In the genomic region with DNA sequence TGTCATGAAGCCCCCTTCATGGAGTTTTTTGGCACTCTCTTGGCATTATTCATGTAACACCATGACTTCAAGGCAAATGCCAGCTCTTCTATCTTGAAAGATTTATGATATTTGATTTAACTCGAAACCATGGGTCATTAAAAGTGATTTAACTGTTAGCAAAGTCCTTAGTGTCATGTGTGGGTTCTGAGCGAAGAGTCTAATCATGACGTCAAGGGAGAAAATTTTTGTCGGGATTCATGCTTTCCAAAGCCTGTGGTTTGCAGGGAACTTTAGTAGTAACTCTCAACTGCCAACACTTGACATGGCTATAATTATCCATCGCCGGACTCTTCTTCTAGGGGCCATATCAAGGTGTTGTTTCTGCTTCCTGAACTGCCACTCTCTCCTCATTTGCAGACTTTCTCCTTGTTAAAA, we compare ENCODE assay signal across 1 cellular context.
TF ChIP-seq lines count a peak whose summit lies in the region.

No MANE protein-coding gene starts in this region.

TF ChIP-seq in HEK293, 187 proteins besides CTCF, POLR2A, EP300 and RAD21 (continued from another document and continues in another):
- TF ChIP-seq, protein P1, sequence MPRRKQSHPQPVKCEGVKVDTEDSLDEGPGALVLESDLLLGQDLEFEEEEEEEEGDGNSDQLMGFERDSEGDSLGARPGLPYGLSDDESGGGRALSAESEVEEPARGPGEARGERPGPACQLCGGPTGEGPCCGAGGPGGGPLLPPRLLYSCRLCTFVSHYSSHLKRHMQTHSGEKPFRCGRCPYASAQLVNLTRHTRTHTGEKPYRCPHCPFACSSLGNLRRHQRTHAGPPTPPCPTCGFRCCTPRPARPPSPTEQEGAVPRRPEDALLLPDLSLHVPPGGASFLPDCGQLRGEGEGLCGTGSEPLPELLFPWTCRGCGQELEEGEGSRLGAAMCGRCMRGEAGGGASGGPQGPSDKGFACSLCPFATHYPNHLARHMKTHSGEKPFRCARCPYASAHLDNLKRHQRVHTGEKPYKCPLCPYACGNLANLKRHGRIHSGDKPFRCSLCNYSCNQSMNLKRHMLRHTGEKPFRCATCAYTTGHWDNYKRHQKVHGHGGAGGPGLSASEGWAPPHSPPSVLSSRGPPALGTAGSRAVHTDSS (tag by site-specific recombination; IDR thresholded peaks at IDR 0.05), result peak; percentile 28; the same call in 1 of the 2 replicates
- TF ChIP-seq PRDM1 (tag by site-specific recombination; IDR thresholded peaks at IDR 0.05) (peak; percentile 74), ZNF777 (tag by site-specific recombination; IDR thresholded peaks at IDR 0.05; ENCODE audit: borderline replicate concordance) (no peak), ZNF560 (tag by site-specific recombination; IDR thresholded peaks at IDR 0.05; ENCODE audit: borderline replicate concordance) (no peak), GFI1B (tag by site-specific recombination; IDR thresholded peaks at IDR 0.05) (peak; percentile 95), SETDB1 (IDR thresholded peaks at IDR 0.05; ENCODE audit: insufficient read length, low read length) (no peak), ZNF248 (tag by site-specific recombination; IDR thresholded peaks at IDR 0.05) (no peak), ZNF274 (IDR thresholded peaks at IDR 0.05; ENCODE audit: low read length) (no peak), ZNF274 (tag by site-specific recombination; IDR thresholded peaks at IDR 0.05; ENCODE audit: borderline replicate concordance) (no peak), ZBTB8A (tag by site-specific recombination; IDR thresholded peaks at IDR 0.05) (peak; percentile 39), ZBTB1 (tag by site-specific recombination; IDR thresholded peaks at IDR 0.05) (no peak), ZNF621 (tag by site-specific recombination; IDR thresholded peaks at IDR 0.05) (no peak), ZBTB20 (tag by site-specific recombination; IDR thresholded peaks at IDR 0.05) (no peak), ZNF48 (tag by site-specific recombination; IDR thresholded peaks at IDR 0.05) (no peak), ZNF114 (tag by site-specific recombination; IDR thresholded peaks at IDR 0.05) (no peak), ZNF146 (tag by site-specific recombination; IDR thresholded peaks at IDR 0.05) (no peak), ZNF157 (tag by site-specific recombination; IDR thresholded peaks at IDR 0.05) (no peak), ZNF350 (tag by site-specific recombination; IDR thresholded peaks at IDR 0.05) (no peak), ZNF16 (tag by site-specific recombination; IDR thresholded peaks at IDR 0.05; ENCODE audit: low read depth) (no peak), ZNF202 (tag by site-specific recombination; IDR thresholded peaks at IDR 0.05; ENCODE audit: borderline replicate concordance) (no peak), ZNF239 (tag by site-specific recombination; IDR thresholded peaks at IDR 0.05) (no peak), ZNF501 (tag by site-specific recombination; IDR thresholded peaks at IDR 0.05) (peak; percentile 68; the same call in 1 of the 2 replicates), IKZF3 (tag by site-specific recombination; IDR thresholded peaks at IDR 0.05) (peak; percentile 92), ZIC2 (tag by site-specific recombination; IDR thresholded peaks at IDR 0.05) (no peak), ZBTB21 (tag by site-specific recombination; IDR thresholded peaks at IDR 0.05) (peak; percentile 91), ZNF133 (tag by site-specific recombination; IDR thresholded peaks at IDR 0.05) (no peak), TCF7L2 (IDR thresholded peaks at IDR 0.05; ENCODE audit: borderline replicate concordance, low read depth, low read length) (no peak; the same call in 1 of the 2 replicates), ZNF155 (tag by site-specific recombination; IDR thresholded peaks at IDR 0.05) (no peak), ZNF324 (tag by site-specific recombination; IDR thresholded peaks at IDR 0.05) (0 out of 2 replicates have a peak, but pooled peaks have one; percentile 35), ZNF394 (tag by site-specific recombination; IDR thresholded peaks at IDR 0.05; ENCODE audit: borderline replicate concordance) (peak; percentile 17; the same call in 1 of the 2 replicates), ZNF548 (tag by site-specific recombination; IDR thresholded peaks at IDR 0.05) (no peak), ZNF175 (tag by site-specific recombination; IDR thresholded peaks at IDR 0.05) (no peak), ZNF654 (tag by site-specific recombination; IDR thresholded peaks at IDR 0.05; ENCODE audit: low read depth) (no peak; the same call in 1 of the 2 replicates), KLF1 (tag by site-specific recombination; IDR thresholded peaks at IDR 0.05) (no peak), ZNF214 (tag by site-specific recombination; IDR thresholded peaks at IDR 0.05; ENCODE audit: borderline replicate concordance) (no peak), ZNF555 (tag by site-specific recombination; conservative IDR thresholded peaks at IDR 0.05) (no peak), SCRT2 (tag by site-specific recombination; IDR thresholded peaks at IDR 0.05) (no peak), ZNF785 (tag by site-specific recombination; IDR thresholded peaks at IDR 0.05) (no peak), ZNF426 (tag by site-specific recombination; IDR thresholded peaks at IDR 0.05) (no peak), ZNF132 (tag by site-specific recombination; IDR thresholded peaks at IDR 0.05; ENCODE audit: borderline replicate concordance) (no peak), ZNF112 (tag by site-specific recombination; IDR thresholded peaks at IDR 0.05) (no peak), ZNF549 (tag by site-specific recombination; IDR thresholded peaks at IDR 0.05) (no peak), ZNF629 (tag by site-specific recombination; IDR thresholded peaks at IDR 0.05) (peak; percentile 98)
- TF ChIP-seq, protein P2, sequence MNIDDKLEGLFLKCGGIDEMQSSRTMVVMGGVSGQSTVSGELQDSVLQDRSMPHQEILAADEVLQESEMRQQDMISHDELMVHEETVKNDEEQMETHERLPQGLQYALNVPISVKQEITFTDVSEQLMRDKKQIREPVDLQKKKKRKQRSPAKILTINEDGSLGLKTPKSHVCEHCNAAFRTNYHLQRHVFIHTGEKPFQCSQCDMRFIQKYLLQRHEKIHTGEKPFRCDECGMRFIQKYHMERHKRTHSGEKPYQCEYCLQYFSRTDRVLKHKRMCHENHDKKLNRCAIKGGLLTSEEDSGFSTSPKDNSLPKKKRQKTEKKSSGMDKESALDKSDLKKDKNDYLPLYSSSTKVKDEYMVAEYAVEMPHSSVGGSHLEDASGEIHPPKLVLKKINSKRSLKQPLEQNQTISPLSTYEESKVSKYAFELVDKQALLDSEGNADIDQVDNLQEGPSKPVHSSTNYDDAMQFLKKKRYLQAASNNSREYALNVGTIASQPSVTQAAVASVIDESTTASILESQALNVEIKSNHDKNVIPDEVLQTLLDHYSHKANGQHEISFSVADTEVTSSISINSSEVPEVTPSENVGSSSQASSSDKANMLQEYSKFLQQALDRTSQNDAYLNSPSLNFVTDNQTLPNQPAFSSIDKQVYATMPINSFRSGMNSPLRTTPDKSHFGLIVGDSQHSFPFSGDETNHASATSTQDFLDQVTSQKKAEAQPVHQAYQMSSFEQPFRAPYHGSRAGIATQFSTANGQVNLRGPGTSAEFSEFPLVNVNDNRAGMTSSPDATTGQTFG (tag by site-specific recombination; IDR thresholded peaks at IDR 0.05; ENCODE audit: borderline replicate concordance), result no peak
- TF ChIP-seq, protein P3, sequence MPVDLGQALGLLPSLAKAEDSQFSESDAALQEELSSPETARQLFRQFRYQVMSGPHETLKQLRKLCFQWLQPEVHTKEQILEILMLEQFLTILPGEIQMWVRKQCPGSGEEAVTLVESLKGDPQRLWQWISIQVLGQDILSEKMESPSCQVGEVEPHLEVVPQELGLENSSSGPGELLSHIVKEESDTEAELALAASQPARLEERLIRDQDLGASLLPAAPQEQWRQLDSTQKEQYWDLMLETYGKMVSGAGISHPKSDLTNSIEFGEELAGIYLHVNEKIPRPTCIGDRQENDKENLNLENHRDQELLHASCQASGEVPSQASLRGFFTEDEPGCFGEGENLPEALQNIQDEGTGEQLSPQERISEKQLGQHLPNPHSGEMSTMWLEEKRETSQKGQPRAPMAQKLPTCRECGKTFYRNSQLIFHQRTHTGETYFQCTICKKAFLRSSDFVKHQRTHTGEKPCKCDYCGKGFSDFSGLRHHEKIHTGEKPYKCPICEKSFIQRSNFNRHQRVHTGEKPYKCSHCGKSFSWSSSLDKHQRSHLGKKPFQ (tag by site-specific recombination; IDR thresholded peaks at IDR 0.05), result no peak
- TF ChIP-seq, protein P4, sequence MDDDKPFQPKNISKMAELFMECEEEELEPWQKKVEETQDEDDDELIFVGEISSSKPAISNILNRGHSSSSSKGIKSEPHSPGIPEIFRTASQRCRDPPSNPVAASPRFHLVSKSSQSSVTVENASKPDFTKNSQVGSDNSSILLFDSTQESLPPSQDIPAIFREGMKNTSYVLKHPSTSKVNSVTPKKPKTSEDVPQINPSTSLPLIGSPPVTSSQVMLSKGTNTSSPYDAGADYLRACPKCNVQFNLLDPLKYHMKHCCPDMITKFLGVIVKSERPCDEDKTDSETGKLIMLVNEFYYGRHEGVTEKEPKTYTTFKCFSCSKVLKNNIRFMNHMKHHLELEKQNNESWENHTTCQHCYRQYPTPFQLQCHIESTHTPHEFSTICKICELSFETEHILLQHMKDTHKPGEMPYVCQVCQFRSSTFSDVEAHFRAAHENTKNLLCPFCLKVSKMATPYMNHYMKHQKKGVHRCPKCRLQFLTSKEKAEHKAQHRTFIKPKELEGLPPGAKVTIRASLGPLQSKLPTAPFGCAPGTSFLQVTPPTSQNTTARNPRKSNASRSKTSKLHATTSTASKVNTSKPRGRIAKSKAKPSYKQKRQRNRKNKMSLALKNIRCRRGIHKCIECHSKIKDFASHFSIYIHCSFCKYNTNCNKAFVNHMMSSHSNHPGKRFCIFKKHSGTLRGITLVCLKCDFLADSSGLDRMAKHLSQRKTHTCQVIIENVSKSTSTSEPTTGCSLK (tag by site-specific recombination; IDR thresholded peaks at IDR 0.05), result no peak
- TF ChIP-seq, protein P5, sequence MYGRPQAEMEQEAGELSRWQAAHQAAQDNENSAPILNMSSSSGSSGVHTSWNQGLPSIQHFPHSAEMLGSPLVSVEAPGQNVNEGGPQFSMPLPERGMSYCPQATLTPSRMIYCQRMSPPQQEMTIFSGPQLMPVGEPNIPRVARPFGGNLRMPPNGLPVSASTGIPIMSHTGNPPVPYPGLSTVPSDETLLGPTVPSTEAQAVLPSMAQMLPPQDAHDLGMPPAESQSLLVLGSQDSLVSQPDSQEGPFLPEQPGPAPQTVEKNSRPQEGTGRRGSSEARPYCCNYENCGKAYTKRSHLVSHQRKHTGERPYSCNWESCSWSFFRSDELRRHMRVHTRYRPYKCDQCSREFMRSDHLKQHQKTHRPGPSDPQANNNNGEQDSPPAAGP (tag by site-specific recombination; IDR thresholded peaks at IDR 0.05), result no peak
- TF ChIP-seq, protein P6, sequence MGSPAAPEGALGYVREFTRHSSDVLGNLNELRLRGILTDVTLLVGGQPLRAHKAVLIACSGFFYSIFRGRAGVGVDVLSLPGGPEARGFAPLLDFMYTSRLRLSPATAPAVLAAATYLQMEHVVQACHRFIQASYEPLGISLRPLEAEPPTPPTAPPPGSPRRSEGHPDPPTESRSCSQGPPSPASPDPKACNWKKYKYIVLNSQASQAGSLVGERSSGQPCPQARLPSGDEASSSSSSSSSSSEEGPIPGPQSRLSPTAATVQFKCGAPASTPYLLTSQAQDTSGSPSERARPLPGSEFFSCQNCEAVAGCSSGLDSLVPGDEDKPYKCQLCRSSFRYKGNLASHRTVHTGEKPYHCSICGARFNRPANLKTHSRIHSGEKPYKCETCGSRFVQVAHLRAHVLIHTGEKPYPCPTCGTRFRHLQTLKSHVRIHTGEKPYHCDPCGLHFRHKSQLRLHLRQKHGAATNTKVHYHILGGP (tag by site-specific recombination; IDR thresholded peaks at IDR 0.05), result peak; percentile 59
- TF ChIP-seq, protein P7, sequence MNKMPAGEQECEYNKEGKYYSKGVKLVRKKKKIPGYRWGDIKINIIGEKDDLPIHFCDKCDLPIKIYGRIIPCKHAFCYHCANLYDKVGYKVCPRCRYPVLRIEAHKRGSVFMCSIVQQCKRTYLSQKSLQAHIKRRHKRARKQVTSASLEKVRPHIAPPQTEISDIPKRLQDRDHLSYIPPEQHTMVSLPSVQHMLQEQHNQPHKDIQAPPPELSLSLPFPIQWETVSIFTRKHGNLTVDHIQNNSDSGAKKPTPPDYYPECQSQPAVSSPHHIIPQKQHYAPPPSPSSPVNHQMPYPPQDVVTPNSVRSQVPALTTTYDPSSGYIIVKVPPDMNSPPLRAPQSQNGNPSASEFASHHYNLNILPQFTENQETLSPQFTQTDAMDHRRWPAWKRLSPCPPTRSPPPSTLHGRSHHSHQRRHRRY (tag by site-specific recombination; IDR thresholded peaks at IDR 0.05), result no peak
- TF ChIP-seq, protein P8, sequence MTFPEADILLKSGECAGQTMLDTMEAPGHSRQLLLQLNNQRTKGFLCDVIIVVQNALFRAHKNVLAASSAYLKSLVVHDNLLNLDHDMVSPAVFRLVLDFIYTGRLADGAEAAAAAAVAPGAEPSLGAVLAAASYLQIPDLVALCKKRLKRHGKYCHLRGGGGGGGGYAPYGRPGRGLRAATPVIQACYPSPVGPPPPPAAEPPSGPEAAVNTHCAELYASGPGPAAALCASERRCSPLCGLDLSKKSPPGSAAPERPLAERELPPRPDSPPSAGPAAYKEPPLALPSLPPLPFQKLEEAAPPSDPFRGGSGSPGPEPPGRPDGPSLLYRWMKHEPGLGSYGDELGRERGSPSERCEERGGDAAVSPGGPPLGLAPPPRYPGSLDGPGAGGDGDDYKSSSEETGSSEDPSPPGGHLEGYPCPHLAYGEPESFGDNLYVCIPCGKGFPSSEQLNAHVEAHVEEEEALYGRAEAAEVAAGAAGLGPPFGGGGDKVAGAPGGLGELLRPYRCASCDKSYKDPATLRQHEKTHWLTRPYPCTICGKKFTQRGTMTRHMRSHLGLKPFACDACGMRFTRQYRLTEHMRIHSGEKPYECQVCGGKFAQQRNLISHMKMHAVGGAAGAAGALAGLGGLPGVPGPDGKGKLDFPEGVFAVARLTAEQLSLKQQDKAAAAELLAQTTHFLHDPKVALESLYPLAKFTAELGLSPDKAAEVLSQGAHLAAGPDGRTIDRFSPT (tag by site-specific recombination; IDR thresholded peaks at IDR 0.05), result peak; percentile 65; the same call in 1 of the 2 replicates
- TF ChIP-seq, protein P9, sequence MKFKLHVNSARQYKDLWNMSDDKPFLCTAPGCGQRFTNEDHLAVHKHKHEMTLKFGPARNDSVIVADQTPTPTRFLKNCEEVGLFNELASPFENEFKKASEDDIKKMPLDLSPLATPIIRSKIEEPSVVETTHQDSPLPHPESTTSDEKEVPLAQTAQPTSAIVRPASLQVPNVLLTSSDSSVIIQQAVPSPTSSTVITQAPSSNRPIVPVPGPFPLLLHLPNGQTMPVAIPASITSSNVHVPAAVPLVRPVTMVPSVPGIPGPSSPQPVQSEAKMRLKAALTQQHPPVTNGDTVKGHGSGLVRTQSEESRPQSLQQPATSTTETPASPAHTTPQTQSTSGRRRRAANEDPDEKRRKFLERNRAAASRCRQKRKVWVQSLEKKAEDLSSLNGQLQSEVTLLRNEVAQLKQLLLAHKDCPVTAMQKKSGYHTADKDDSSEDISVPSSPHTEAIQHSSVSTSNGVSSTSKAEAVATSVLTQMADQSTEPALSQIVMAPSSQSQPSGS (tag by site-specific recombination; IDR thresholded peaks at IDR 0.05; ENCODE audit: low read depth), result peak; percentile 95
- TF ChIP-seq, protein P10, sequence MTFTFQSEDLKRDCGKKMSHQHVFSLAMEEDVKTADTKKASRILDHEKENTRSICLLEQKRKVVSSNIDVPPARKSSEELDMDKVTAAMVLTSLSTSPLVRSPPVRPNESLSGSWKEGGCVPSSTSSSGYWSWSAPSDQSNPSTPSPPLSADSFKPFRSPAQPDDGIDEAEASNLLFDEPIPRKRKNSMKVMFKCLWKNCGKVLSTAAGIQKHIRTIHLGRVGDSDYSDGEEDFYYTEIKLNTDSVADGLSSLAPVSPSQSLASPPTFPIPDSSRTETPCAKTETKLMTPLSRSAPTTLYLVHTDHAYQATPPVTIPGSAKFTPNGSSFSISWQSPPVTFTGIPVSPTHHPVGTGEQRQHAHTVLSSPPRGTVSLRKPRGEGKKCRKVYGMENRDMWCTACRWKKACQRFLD (tag by site-specific recombination; IDR thresholded peaks at IDR 0.05), result no peak
